ENCODE assay signal across 18 cellular contexts in genomic region chr1:96962807-96963206, GRCh38.
DNase-seq lines count a peak whose midpoint lies in the region; TF ChIP-seq lines count a peak whose summit lies in the region.
"Had no signal": no experiment of that assay in that cellular context is flagged by ENCODE, and none has a peak within 500 bp of the region (broad histone marks: within the 10 kb centered on the region; RNA-seq: fewer than 3 reads in every experiment).

No MANE protein-coding gene starts in this region.

- no peaks in the 10 kb centered on the region for H3F3A ChIP-seq in neural progenitor cell (ENCODE audit: low read depth)

- H3K9ac ChIP-seq in adipocyte (ENCODE audit: low read length) (no peak overlapping the region), neural progenitor cell (no peak overlapping the region), Karpas-422 (ENCODE audit: low read length) (no peak overlapping the region)

- DNase-seq in GM04504 (ENCODE audit: low read depth): peak; percentile 28
- DNase-seq in adipocyte (ENCODE audit: low read depth): peak; percentile 19
- peak; percentile 57 for DNase-seq in fibroblast of pulmonary artery (ENCODE audit: low read depth)
- DNase-seq in skeletal muscle cell (ENCODE audit: low read depth): peak; percentile 14
- no peak for DNase-seq in SJCRH30
- DNase-seq in neural progenitor cell (ENCODE audit: low spot score): no peak
- DNase-seq in Karpas-422: no peak
- DNase-seq: activated CD4-positive, alpha-beta T cell treated with anti-CD3 and anti-CD28 coated beads for 1 hour; activated naive CD8-positive, alpha-beta T cell treated with anti-CD3 and anti-CD28 coated beads, Interleukin-2, amount 10 ng/mL, durations not matched to agents 7 days and 5 days; CD8-positive, alpha-beta T cell; gastrocnemius medialis; KBM-7; kidney; NCI-H1436; NCI-H524 treated with DMSO at 0.1 percent for 48 hours; Peyer's patch; stimulated activated CD4-positive, alpha-beta T cell treated with anti-CD3 and anti-CD28 coated beads, Interleukin-2, amount 100 ng/mL, for 48 hours had no signal

- no peaks in the 10 kb centered on the region for H3K9me3 ChIP-seq in adipocyte (ENCODE audit: control insufficient read depth, low read length)
- H3K9me3 ChIP-seq in SJCRH30 (replicated peaks): no peaks in the 10 kb centered on the region
- H3K9me3 ChIP-seq in neural progenitor cell (ENCODE audit: low read depth): no peaks in the 10 kb centered on the region
- no peaks in the 10 kb centered on the region for H3K9me3 ChIP-seq in Karpas-422 (ENCODE audit: low read length)
- H3K9me3 ChIP-seq: gastrocnemius medialis, Peyer's patch had no signal

- H3K36me3 ChIP-seq in adipocyte (ENCODE audit: control insufficient read depth, insufficient read depth, low read length, severe bottlenecking): no peaks in the 10 kb centered on the region
- H3K36me3 ChIP-seq in SJCRH30: no peaks in the 10 kb centered on the region
- H3K36me3 ChIP-seq in neural progenitor cell: no peaks in the 10 kb centered on the region
- H3K36me3 ChIP-seq in Karpas-422 (ENCODE audit: insufficient read depth, low read length): no peaks in the 10 kb centered on the region
- H3K36me3 ChIP-seq: gastrocnemius medialis, Peyer's patch had no signal

- H3K79me2 ChIP-seq in neural progenitor cell (ENCODE audit: low read depth) (no peaks in the 10 kb centered on the region), Karpas-422 (ENCODE audit: low read length) (no peaks in the 10 kb centered on the region)

- H4K20me1 ChIP-seq in neural progenitor cell (ENCODE audit: low read depth) (no peaks in the 10 kb centered on the region), Karpas-422 (ENCODE audit: insufficient read depth, low read depth, low read length) (no peaks in the 10 kb centered on the region)

- no peak overlapping the region for H3K4me2 ChIP-seq in neural progenitor cell
- no peak overlapping the region for H3K4me2 ChIP-seq in Karpas-422 (ENCODE audit: low read depth, low read length, poor library complexity, severe bottlenecking)

- no peak overlapping the region for H3K27ac Mint-ChIP-seq in neural progenitor cell
- H3K27ac Mint-ChIP-seq: activated naive CD8-positive, alpha-beta T cell treated with anti-CD3 and anti-CD28 coated beads, Interleukin-2, amount 10 ng/mL, durations not matched to agents 7 days and 5 days; CD8-positive, alpha-beta T cell; dendritic cell treated with granulocyte-macrophage colony-stimulating factor and Interleukin-4, amounts not matched to agents 40 ng/mL and 50 ng/mL, for 4 days had no signal

- TF ChIP-seq CTCF in fibroblast of pulmonary artery (IDR thresholded peaks at IDR 0.05; ENCODE audit: low read length, missing control alignments) (no peak), neural progenitor cell (IDR thresholded peaks at IDR 0.05) (no peak)

- H3K4me1 Mint-ChIP-seq in neural progenitor cell: no peaks in the 10 kb centered on the region
- H3K4me1 Mint-ChIP-seq: activated naive CD8-positive, alpha-beta T cell treated with anti-CD3 and anti-CD28 coated beads, Interleukin-2, amount 10 ng/mL, durations not matched to agents 7 days and 5 days had no signal

- H3K4me3 Mint-ChIP-seq in neural progenitor cell: no peak overlapping the region
- H3K4me3 Mint-ChIP-seq: activated naive CD8-positive, alpha-beta T cell treated with anti-CD3 and anti-CD28 coated beads, Interleukin-2, amount 10 ng/mL, durations not matched to agents 7 days and 5 days; CD8-positive, alpha-beta T cell; dendritic cell treated with granulocyte-macrophage colony-stimulating factor and Interleukin-4, amounts not matched to agents 40 ng/mL and 50 ng/mL, for 4 days had no signal

- no peaks in the 10 kb centered on the region for H3K36me3 Mint-ChIP-seq in neural progenitor cell
- H3K36me3 Mint-ChIP-seq: activated naive CD8-positive, alpha-beta T cell treated with anti-CD3 and anti-CD28 coated beads, Interleukin-2, amount 10 ng/mL, durations not matched to agents 7 days and 5 days; CD8-positive, alpha-beta T cell had no signal

- H3K4me1 ChIP-seq in adipocyte (ENCODE audit: control insufficient read depth, insufficient read depth, low read length) (peaks cover 13% of the 10 kb centered on the region), SJCRH30 (no peaks in the 10 kb centered on the region), neural progenitor cell (peaks cover 19% of the 10 kb centered on the region), Karpas-422 (ENCODE audit: low read length) (no peaks in the 10 kb centered on the region)
- H3K4me1 ChIP-seq: gastrocnemius medialis, Peyer's patch had no signal

- H3K27me3 ChIP-seq in adipocyte (replicated peaks; ENCODE audit: control insufficient read depth, insufficient read depth, low read length) (no peaks in the 10 kb centered on the region), SJCRH30 (no peaks in the 10 kb centered on the region), neural progenitor cell (no peaks in the 10 kb centered on the region), Karpas-422 (ENCODE audit: low read length) (no peaks in the 10 kb centered on the region)
- H3K27me3 ChIP-seq: gastrocnemius medialis, Peyer's patch had no signal

- no peaks in the 10 kb centered on the region for H3K9me2 ChIP-seq in Karpas-422 (replicated peaks; ENCODE audit: insufficient read depth, low read length)

- H2AFZ ChIP-seq in neural progenitor cell (replicated peaks) (no peak overlapping the region), Karpas-422 (ENCODE audit: low read length) (no peak overlapping the region)

- peaks cover 2% of the 10 kb centered on the region for H3K27me3 Mint-ChIP-seq in neural progenitor cell (ENCODE audit: insufficient read depth, low read depth)
- H3K27me3 Mint-ChIP-seq: dendritic cell treated with granulocyte-macrophage colony-stimulating factor and Interleukin-4, amounts not matched to agents 40 ng/mL and 50 ng/mL, for 4 days had no signal

- no peak overlapping the region for H3K4me3 ChIP-seq in adipocyte (ENCODE audit: low read length)
- H3K4me3 ChIP-seq in fibroblast of pulmonary artery (replicated peaks; ENCODE audit: low read depth, low read length): no peak overlapping the region
- no peak overlapping the region for H3K4me3 ChIP-seq in skeletal muscle cell (ENCODE audit: low read depth, low read length)
- H3K4me3 ChIP-seq in SJCRH30: no peak overlapping the region
- no peak overlapping the region for H3K4me3 ChIP-seq in neural progenitor cell
- no peak overlapping the region for H3K4me3 ChIP-seq in Karpas-422 (ENCODE audit: low read length)
- H3K4me3 ChIP-seq: gastrocnemius medialis, Peyer's patch had no signal

- H3K27ac ChIP-seq in SJCRH30: no peak overlapping the region
- H3K27ac ChIP-seq in neural progenitor cell: no peak overlapping the region
- H3K27ac ChIP-seq in Karpas-422 (ENCODE audit: low read length): no peak overlapping the region
- H3K27ac ChIP-seq: gastrocnemius medialis, Peyer's patch had no signal

- H3K9me3 Mint-ChIP-seq in neural progenitor cell: no peaks in the 10 kb centered on the region
- H3K9me3 Mint-ChIP-seq: activated naive CD8-positive, alpha-beta T cell treated with anti-CD3 and anti-CD28 coated beads, Interleukin-2, amount 10 ng/mL, durations not matched to agents 7 days and 5 days; CD8-positive, alpha-beta T cell; dendritic cell treated with granulocyte-macrophage colony-stimulating factor and Interleukin-4, amounts not matched to agents 40 ng/mL and 50 ng/mL, for 4 days had no signal

Comparison
In these comparisons a context has a peak if more than half of its experiments do, and no peak if none do; other contexts are left out.
1. DNase-seq: peak in GM04504 (single experiment), adipocyte (single experiment), fibroblast of pulmonary artery (single experiment) and skeletal muscle cell (single experiment); none in SJCRH30 (0 of 2), neural progenitor cell (single experiment) and Karpas-422 (single experiment).